1 cellular context compared by ENCODE assay signal in genomic region chr22:22579869-22580604, GRCh38.
A peak's percentile ranks its signal among the peaks of the same experiment; 100 is the strongest.
TF ChIP-seq lines count a peak whose summit lies in the region.

No MANE protein-coding gene starts in this region.

TF ChIP-seq in K562, 482 proteins besides CTCF, POLR2A, EP300 and RAD21 (continued from another document and continues in another):
- TF ChIP-seq ATF3 (IDR thresholded peaks at IDR 0.05) (no peak), ATF3 (CRISPR knock-in tag; conservative IDR thresholded peaks at IDR 0.05) (no peak), ZKSCAN8 (CRISPR knock-in tag; IDR thresholded peaks at IDR 0.05) (no peak), VEZF1 (CRISPR knock-in tag; IDR thresholded peaks at IDR 0.05) (no peak), ARID3B (CRISPR knock-in tag; IDR thresholded peaks at IDR 0.05; ENCODE audit: borderline replicate concordance) (0 out of 2 replicates have a peak, but pooled peaks have one; percentile 64), HNRNPUL1 (IDR thresholded peaks at IDR 0.05; ENCODE audit: low read length) (no peak), MIER1 (IDR thresholded peaks at IDR 0.05; ENCODE audit: low read depth) (no peak), HOMEZ (CRISPR knock-in tag; IDR thresholded peaks at IDR 0.05) (0 out of 2 replicates have a peak, but pooled peaks have one; percentile 26), E2F1 (CRISPR knock-in tag; IDR thresholded peaks at IDR 0.05) (peak; percentile 23; the same call in 1 of the 2 replicates), TAF1 (IDR thresholded peaks at IDR 0.05; ENCODE audit: control insufficient read depth, extremely low read depth, insufficient read depth, low read length, severe bottlenecking) (peak; percentile 5), E2F3 (CRISPR knock-in tag; IDR thresholded peaks at IDR 0.05) (0 out of 2 replicates have a peak, but pooled peaks have one; percentile 41), ZNF785 (CRISPR knock-in tag; IDR thresholded peaks at IDR 0.05) (0 out of 2 replicates have a peak, but pooled peaks have one; percentile 49), E2F6 (IDR thresholded peaks at IDR 0.05; ENCODE audit: borderline replicate concordance in 1 of 2, extremely low read depth in 1 of 2, insufficient read depth in 1 of 2, insufficient read length in 1 of 2, low read depth in 1 of 2, low read length in 1 of 2, poor library complexity in 1 of 2, severe bottlenecking in 1 of 2) (no peak), ZNF140 (CRISPR knock-in tag; IDR thresholded peaks at IDR 0.05) (no peak), ZBTB40 (IDR thresholded peaks at IDR 0.05) (no peak), ZBTB40 (CRISPR knock-in tag; IDR thresholded peaks at IDR 0.05) (0 out of 2 replicates have a peak, but pooled peaks have one; percentile 35), TFAP4 (CRISPR knock-in tag; IDR thresholded peaks at IDR 0.05; ENCODE audit: borderline replicate concordance) (no peak), ZBTB7A (IDR thresholded peaks at IDR 0.05; ENCODE audit: borderline replicate concordance, control insufficient read depth, low read depth, low read length) (0 out of 2 replicates have a peak, but pooled peaks have one; percentile 33), HIVEP1 (CRISPR knock-in tag; IDR thresholded peaks at IDR 0.05) (peak; percentile 69; the same call in 1 of the 2 replicates)
